ENCODE assay signal across 32 cellular contexts in genomic region chr2:112942654-112943002, GRCh38. TPM values are rescaled to one million over a fixed set of nuclear protein-coding genes. Genes with fewer than 3 reads are reported as not detected.
DNase-seq lines count a peak whose midpoint lies in the region; ATAC-seq and TF ChIP-seq lines count a peak whose summit lies in the region.
"Had no signal": no experiment of that assay in that cellular context is flagged by ENCODE, and none has a peak within 500 bp of the region (broad histone marks: within the 10 kb centered on the region; RNA-seq: fewer than 3 reads in every experiment).

No MANE protein-coding gene starts in this region.

- H2AFZ ChIP-seq in PC-3 (ENCODE audit: low read length): peak overlapping the region; percentile 32; the same call in 1 of the 2 replicates

- POLR2A ChIA-PET in MCF 10A (lab: Yijun Ruan, JAX): interaction anchor here (0.7 to 3.0 kb wide), 8 partner anchors 128 to 205 kb away, joined by 3 to 34 read pairs (median 6); partner anchors contain the start of gene IL1A
- POLR2A ChIA-PET in PC-3 (lab: Charles Lee; ENCODE audit: unreplicated experiment): interaction anchor here (0.6 kb wide), 1 partner anchor 10 kb away, joined by 3 read pairs; no protein-coding TSS in a partner anchor

- no peaks in the 10 kb centered on the region for H3K79me2 ChIP-seq in PC-3 (ENCODE audit: low read length)

- H3F3A ChIP-seq in PC-3 (ENCODE audit: low read length, unreplicated experiment): no peaks in the 10 kb centered on the region

- 0 out of 2 replicates have a peak overlapping the region, but pooled peaks have one; percentile 24 for H3K4me2 ChIP-seq in PC-3 (ENCODE audit: low read length)
- H3K4me2 ChIP-seq: A549 had no signal

- BruUV-seq in MCF 10A (replicated peaks; lab: Mats Ljungman, UMichigan) (no TSS peak), PC-3 (replicated peaks; lab: Mats Ljungman, UMichigan) (no TSS peak)

- intact Hi-C loops in MCF 10A (cut with micrococcal nuclease) (loop anchor here (5.0 kb wide), 1 partner anchor 340 kb away; no protein-coding TSS in a partner anchor), breast epithelium (cut with DNase I; ENCODE audit: low total_unique reads) (no loop called here), PC-3 (cut with micrococcal nuclease) (no loop called here)

- CTCF ChIA-PET in MCF 10A (lab: Yijun Ruan, JAX) (interaction anchor here (0.6 to 6.9 kb wide), 30 partner anchors 9 to 471 kb away, joined by 3 to 268 read pairs (median 9); partner anchors contain the start of genes IL1A, IL1B and IL37), PC-3 (lab: Charles Lee) (interaction anchor here (1.0 to 2.0 kb wide), 3 partner anchors 16 to 205 kb away, joined by 3 to 12 read pairs (median 8); no protein-coding TSS in a partner anchor)
- CTCF ChIA-PET in activated CD8-positive, alpha-beta memory T cell treated with anti-CD3 and anti-CD28 coated beads, Interleukin-2, amount 10 ng/mL, durations not matched to agents 7 days and 5 days (lab: Charles Lee): interaction anchor here (1.0 to 4.6 kb wide), 17 partner anchors 10 to 459 kb away, joined by 3 to 107 read pairs (median 14); no protein-coding TSS in a partner anchor

- H3K27me3 ChIP-seq in breast epithelium (no peaks in the 10 kb centered on the region), PC-3 (ENCODE audit: low read length) (no peaks in the 10 kb centered on the region)
- H3K27me3 ChIP-seq: ovary had no signal

- no peak overlapping the region for H3K4me3 Mint-ChIP-seq in MCF 10A (ENCODE audit: unreplicated experiment)
- no peak overlapping the region for H3K4me3 Mint-ChIP-seq in activated CD8-positive, alpha-beta memory T cell treated with anti-CD3 and anti-CD28 coated beads, Interleukin-2, amount 10 ng/mL, durations not matched to agents 7 days and 5 days
- H3K4me3 Mint-ChIP-seq: activated CD4-positive, alpha-beta memory T cell treated with anti-CD3 and anti-CD28 coated beads for 36 hours; activated naive CD4-positive, alpha-beta T cell treated with anti-CD3 and anti-CD28 coated beads, Interleukin-2, amount 50 U/mL, for 24 hours; activated T-helper 17 cell treated with anti-CD3 and anti-CD28 coated beads, Interleukin-2, amount 50 U/mL, for 72 hours; CD4-positive, alpha-beta memory T cell; H9; T-helper 1 cell treated with Interleukin-12 subunit alpha and Interleukin-12 subunit beta and Interleukin-4 antibody, amounts not matched to agents 30 μg/mL and 1 μg/mL, for 36 hours had no signal

- no peak for TF ChIP-seq POLR2A in breast epithelium (IDR thresholded peaks at IDR 0.05)

- no peak overlapping the region for H3K27ac Mint-ChIP-seq in MCF 10A (ENCODE audit: low read depth, unreplicated experiment)
- H3K27ac Mint-ChIP-seq in activated CD8-positive, alpha-beta memory T cell treated with anti-CD3 and anti-CD28 coated beads, Interleukin-2, amount 10 ng/mL, durations not matched to agents 7 days and 5 days: no peak overlapping the region
- H3K27ac Mint-ChIP-seq: activated CD4-positive, alpha-beta memory T cell treated with anti-CD3 and anti-CD28 coated beads for 36 hours; activated naive CD4-positive, alpha-beta T cell treated with anti-CD3 and anti-CD28 coated beads, Interleukin-2, amount 50 U/mL, for 24 hours; activated T-helper 17 cell treated with anti-CD3 and anti-CD28 coated beads, Interleukin-2, amount 50 U/mL, for 72 hours; H9; T-helper 1 cell treated with Interleukin-12 subunit alpha and Interleukin-12 subunit beta and Interleukin-4 antibody, amounts not matched to agents 30 μg/mL and 1 μg/mL, for 36 hours had no signal

- peaks cover 0 to 16% of the 10 kb centered on the region in 2 donors for H3K9me3 ChIP-seq in breast epithelium
- 0 out of 2 replicates have a peak, but pooled peaks cover 11% of the 10 kb centered on the region for H3K9me3 ChIP-seq in PC-3 (ENCODE audit: low read length)
- H3K9me3 ChIP-seq: lower lobe of right lung, ovary had no signal

- ATAC-seq in PC-3 (peak; percentile 81), GM21723 (IDR thresholded peaks at IDR 0.05; ENCODE audit: unreplicated experiment) (no peak)
- ATAC-seq in activated CD8-positive, alpha-beta memory T cell treated with anti-CD3 and anti-CD28 coated beads, Interleukin-2, amount 10 ng/mL, durations not matched to agents 7 days and 5 days: no peak
- ATAC-seq: activated CD4-positive, CD25-positive, alpha-beta regulatory T cell treated with anti-CD3 and anti-CD28 coated beads, Interleukin-2, amount 50 U/mL, for 24 hours had no signal

- H3K36me3 ChIP-seq in breast epithelium (no peaks in the 10 kb centered on the region), PC-3 (ENCODE audit: low read depth, low read length) (no peaks in the 10 kb centered on the region)
- H3K36me3 ChIP-seq: lower lobe of right lung, ovary had no signal

- no peak overlapping the region for H3K9ac ChIP-seq in PC-3 (ENCODE audit: low read length)

- no peaks in the 10 kb centered on the region for H3K9me2 ChIP-seq in PC-3 (replicated peaks; ENCODE audit: low read length)

- DNase-seq in MCF 10A (ENCODE audit: unreplicated experiment) (peak; percentile 45), breast epithelium (ENCODE audit: low spot score in 2 of 2) (no peak), PC-3 (peak; percentile 82), epithelial cell of esophagus (ENCODE audit: low read depth) (peak; percentile 61), smooth muscle cell of the brain vasculature (ENCODE audit: low read depth, low spot score) (peak; percentile 31), germinal center (ENCODE audit: low spot score) (no peak)
- DNase-seq in activated CD8-positive, alpha-beta memory T cell treated with anti-CD3 and anti-CD28 coated beads, Interleukin-2, amount 10 ng/mL, durations not matched to agents 7 days and 5 days: no peak
- DNase-seq: activated CD4-positive, alpha-beta memory T cell treated with anti-CD3 and anti-CD28 coated beads for 36 hours; activated CD8-positive, alpha-beta memory T cell treated with anti-CD3 and anti-CD28 coated beads, Interleukin-2, amount 50 U/mL, for 48 hours; AML-193; CD4-positive, alpha-beta memory T cell; DMS 273 treated with DMSO at 0.1 percent for 48 hours; H9; lower lobe of right lung; NCI-H1048; NCI-H1930; NCI-H526; ovary; right cardiac atrium; RPMI8226; stimulated activated CD4-positive, alpha-beta T cell treated with anti-CD3 and anti-CD28 coated beads, Interleukin-12 subunit alpha, Interleukin-12 subunit beta, amount 100 ng/mL, for 4 hours; stimulated activated CD4-positive, alpha-beta T cell treated with anti-CD3 and anti-CD28 coated beads, Interleukin-4, amount 100 ng/mL, for 1 hour had no signal

- no peaks in the 10 kb centered on the region for H3K36me3 Mint-ChIP-seq in MCF 10A (ENCODE audit: insufficient read depth, unreplicated experiment)
- H3K36me3 Mint-ChIP-seq in activated CD8-positive, alpha-beta memory T cell treated with anti-CD3 and anti-CD28 coated beads, Interleukin-2, amount 10 ng/mL, durations not matched to agents 7 days and 5 days: no peaks in the 10 kb centered on the region
- H3K36me3 Mint-ChIP-seq: activated CD4-positive, alpha-beta memory T cell treated with anti-CD3 and anti-CD28 coated beads for 36 hours; activated naive CD4-positive, alpha-beta T cell treated with anti-CD3 and anti-CD28 coated beads, Interleukin-2, amount 50 U/mL, for 24 hours; CD4-positive, alpha-beta memory T cell had no signal

- no peaks in the 10 kb centered on the region for H3K9me3 Mint-ChIP-seq in MCF 10A (ENCODE audit: unreplicated experiment)
- H3K9me3 Mint-ChIP-seq in activated CD8-positive, alpha-beta memory T cell treated with anti-CD3 and anti-CD28 coated beads, Interleukin-2, amount 10 ng/mL, durations not matched to agents 7 days and 5 days (ENCODE audit: low read depth): no peaks in the 10 kb centered on the region
- H3K9me3 Mint-ChIP-seq: activated naive CD4-positive, alpha-beta T cell treated with anti-CD3 and anti-CD28 coated beads, Interleukin-2, amount 50 U/mL, for 24 hours; activated T-helper 17 cell treated with anti-CD3 and anti-CD28 coated beads, Interleukin-2, amount 50 U/mL, for 72 hours; T-helper 1 cell treated with Interleukin-12 subunit alpha and Interleukin-12 subunit beta and Interleukin-4 antibody, amounts not matched to agents 30 μg/mL and 1 μg/mL, for 36 hours had no signal

- H3K4me1 ChIP-seq in breast epithelium: no peaks in the 10 kb centered on the region
- H3K4me1 ChIP-seq in PC-3 (ENCODE audit: insufficient read depth, low read length): peaks cover 22% of the 10 kb centered on the region
- H3K4me1 ChIP-seq: A549, lower lobe of right lung had no signal

- H3K4me3 ChIP-seq in breast epithelium (no peak overlapping the region), PC-3 (ENCODE audit: low read length) (no peak overlapping the region), epithelial cell of esophagus (ENCODE audit: low read length) (no peak overlapping the region)
- H3K4me3 ChIP-seq: A549, lower lobe of right lung, ovary had no signal

- TF ChIP-seq CTCF in MCF 10A (IDR thresholded peaks at IDR 0.05; ENCODE audit: unreplicated experiment) (no peak), breast epithelium (IDR thresholded peaks at IDR 0.05) (no peak), PC-3 (conservative IDR thresholded peaks at IDR 0.05; ENCODE audit: low read depth, low read length) (peak; percentile 43), epithelial cell of esophagus (IDR thresholded peaks at IDR 0.05; ENCODE audit: insufficient read depth, low read depth, low read length, missing control alignments) (no peak)

- H3K27ac ChIP-seq in breast epithelium: no peak overlapping the region
- peak overlapping the region; percentile 14; the same call in 1 of the 2 replicates for H3K27ac ChIP-seq in PC-3 (ENCODE audit: low read length)
- H3K27ac ChIP-seq: A549, lower lobe of right lung, ovary had no signal

- H3K4me1 Mint-ChIP-seq in MCF 10A (ENCODE audit: insufficient read depth, unreplicated experiment): peaks cover 11% of the 10 kb centered on the region
- H3K4me1 Mint-ChIP-seq in activated CD8-positive, alpha-beta memory T cell treated with anti-CD3 and anti-CD28 coated beads, Interleukin-2, amount 10 ng/mL, durations not matched to agents 7 days and 5 days: no peaks in the 10 kb centered on the region
- H3K4me1 Mint-ChIP-seq: activated naive CD4-positive, alpha-beta T cell treated with anti-CD3 and anti-CD28 coated beads, Interleukin-2, amount 50 U/mL, for 24 hours; H9 had no signal

- H3K27me3 Mint-ChIP-seq in MCF 10A (ENCODE audit: insufficient read depth, unreplicated experiment): no peaks in the 10 kb centered on the region
- peaks cover 22% of the 10 kb centered on the region for H3K27me3 Mint-ChIP-seq in activated CD8-positive, alpha-beta memory T cell treated with anti-CD3 and anti-CD28 coated beads, Interleukin-2, amount 10 ng/mL, durations not matched to agents 7 days and 5 days
- H3K27me3 Mint-ChIP-seq: activated CD4-positive, alpha-beta memory T cell treated with anti-CD3 and anti-CD28 coated beads for 36 hours; activated naive CD4-positive, alpha-beta T cell treated with anti-CD3 and anti-CD28 coated beads, Interleukin-2, amount 50 U/mL, for 24 hours; activated T-helper 17 cell treated with anti-CD3 and anti-CD28 coated beads, Interleukin-2, amount 50 U/mL, for 72 hours had no signal

- no peaks in the 10 kb centered on the region for H4K20me1 ChIP-seq in PC-3 (ENCODE audit: low read length)

RNA-seq across cellular contexts. Expression of gene IL37, which starts 31.7 kb away (rescaled TPM):
- total RNA-seq in MCF 10A (2022): not detected in 2 replicates
- total RNA-seq in breast epithelium: not detected
- total RNA-seq in PC-3 (2014; rRNA removed): 1.6 and 2.6 TPM in 2 replicates
- total RNA-seq in activated CD8-positive, alpha-beta memory T cell treated with anti-CD3 and anti-CD28 coated beads, Interleukin-2, amount 10 ng/mL, durations not matched to agents 7 days and 5 days: not detected
- total RNA-seq: activated CD4-positive, alpha-beta memory T cell treated with anti-CD3 and anti-CD28 coated beads for 36 hours; cardiac septum; CD4-positive, alpha-beta memory T cell; fibroblast of lung; glomerular endothelial cell; H9; kidney epithelial cell; lower lobe of right lung; ovary; right cardiac atrium had no signal

RNA-seq across cellular contexts. Expression of gene IL36G, which starts 35.2 kb away (rescaled TPM):
- total RNA-seq in MCF 10A (2022) (not detected in 2 replicates), breast epithelium (not detected), PC-3 (2014; rRNA removed) (0.62 TPM in 1 of 2 replicates, not detected in the other)
- total RNA-seq in activated CD8-positive, alpha-beta memory T cell treated with anti-CD3 and anti-CD28 coated beads, Interleukin-2, amount 10 ng/mL, durations not matched to agents 7 days and 5 days: not detected
- total RNA-seq: activated CD4-positive, alpha-beta memory T cell treated with anti-CD3 and anti-CD28 coated beads for 36 hours; cardiac septum; CD4-positive, alpha-beta memory T cell; fibroblast of lung; glomerular endothelial cell; H9; kidney epithelial cell; lower lobe of right lung; ovary; right cardiac atrium had no signal

Comparison
In these comparisons a context has a peak if more than half of its experiments do, and no peak if none do; other contexts are left out.
1. DNase-seq: peak in MCF 10A (single experiment), PC-3 (single experiment), epithelial cell of esophagus (single experiment) and smooth muscle cell of the brain vasculature (single experiment); none in breast epithelium (0 of 2), germinal center (single experiment) and activated CD8-positive, alpha-beta memory T cell treated with anti-CD3 and anti-CD28 coated beads, Interleukin-2, amount 10 ng/mL, durations not matched to agents 7 days and 5 days (single experiment).